In the genomic region with DNA sequence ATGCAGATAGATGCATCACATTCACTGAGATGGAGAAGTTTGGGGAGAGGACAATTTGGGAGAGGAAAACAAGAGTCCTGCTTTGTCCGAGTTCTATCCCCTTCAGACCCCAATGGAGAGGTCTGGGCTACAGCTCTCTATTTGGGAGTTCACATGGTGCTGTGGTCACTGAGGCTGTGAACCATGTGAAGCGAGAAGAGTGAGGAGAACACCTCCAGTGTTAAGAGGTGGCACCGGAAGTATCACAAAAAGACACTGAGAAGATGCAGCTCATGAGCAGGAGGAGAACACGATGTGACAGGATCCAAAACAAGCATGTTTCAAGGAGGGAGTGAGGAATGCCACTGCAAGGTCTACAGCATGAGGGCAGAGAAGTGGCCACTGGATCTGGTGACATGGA, we compare ENCODE assay signal across 18 cellular contexts. TPM values are rescaled to one million over a fixed set of nuclear protein-coding genes. Genes with fewer than 3 reads are reported as not detected.
DNase-seq lines count a peak whose midpoint lies in the region; ATAC-seq and TF ChIP-seq lines count a peak whose summit lies in the region.
"Had no signal": no experiment of that assay in that cellular context is flagged by ENCODE, and none has a peak within 500 bp of the region (broad histone marks: within the 10 kb centered on the region; RNA-seq: fewer than 3 reads in every experiment).

No MANE protein-coding gene starts in this region.

- no peak overlapping the region for H3K27ac Mint-ChIP-seq in activated CD4-positive, alpha-beta T cell treated with anti-CD3 and anti-CD28 coated beads, Interleukin-2, amount 10 ng/mL, durations not matched to agents 24 days and 14 days
- H3K27ac Mint-ChIP-seq in activated CD4-positive, alpha-beta T cell treated with anti-CD3 and anti-CD28 coated beads, Interleukin-2, amount 10 ng/mL, durations not matched to agents 7 days and 5 days = no peak overlapping the region
- no peak overlapping the region for H3K27ac Mint-ChIP-seq in central memory CD8-positive, alpha-beta T cell (ENCODE audit: low read depth)
- H3K27ac Mint-ChIP-seq in natural killer cell = no peak overlapping the region
- no peak overlapping the region for H3K27ac Mint-ChIP-seq in stimulated activated effector memory CD8-positive, alpha-beta T cell treated with anti-CD3 and anti-CD28 coated beads, Interleukin-12 subunit alpha, Interleukin-12 subunit beta, amount 100 ng/mL, for 72 hours
- H3K27ac Mint-ChIP-seq: CD4-positive, alpha-beta memory T cell had no signal

- H3K27me3 Mint-ChIP-seq in activated CD4-positive, alpha-beta T cell treated with anti-CD3 and anti-CD28 coated beads, Interleukin-2, amount 10 ng/mL, durations not matched to agents 24 days and 14 days = no peaks in the 10 kb centered on the region
- no peaks in the 10 kb centered on the region for H3K27me3 Mint-ChIP-seq in activated CD4-positive, alpha-beta T cell treated with anti-CD3 and anti-CD28 coated beads, Interleukin-2, amount 10 ng/mL, durations not matched to agents 7 days and 5 days
- no peaks in the 10 kb centered on the region for H3K27me3 Mint-ChIP-seq in central memory CD8-positive, alpha-beta T cell
- no peaks in the 10 kb centered on the region for H3K27me3 Mint-ChIP-seq in natural killer cell (ENCODE audit: low read depth in 2 of 2)
- H3K27me3 Mint-ChIP-seq: CD4-positive, alpha-beta memory T cell had no signal

- H3K36me3 Mint-ChIP-seq in activated CD4-positive, alpha-beta T cell treated with anti-CD3 and anti-CD28 coated beads, Interleukin-2, amount 10 ng/mL, durations not matched to agents 24 days and 14 days (ENCODE audit: low read depth) = peaks cover 54% of the 10 kb centered on the region
- peaks cover 57% of the 10 kb centered on the region for H3K36me3 Mint-ChIP-seq in activated CD4-positive, alpha-beta T cell treated with anti-CD3 and anti-CD28 coated beads, Interleukin-2, amount 10 ng/mL, durations not matched to agents 7 days and 5 days (ENCODE audit: low read depth)
- peaks cover 10% of the 10 kb centered on the region for H3K36me3 Mint-ChIP-seq in central memory CD8-positive, alpha-beta T cell (ENCODE audit: insufficient read depth)
- H3K36me3 Mint-ChIP-seq in natural killer cell = peaks cover 10% of the 10 kb centered on the region
- peaks cover 29% of the 10 kb centered on the region for H3K36me3 Mint-ChIP-seq in stimulated activated effector memory CD8-positive, alpha-beta T cell treated with anti-CD3 and anti-CD28 coated beads, Interleukin-12 subunit alpha, Interleukin-12 subunit beta, amount 100 ng/mL, for 72 hours

- POLR2A ChIA-PET in activated CD4-positive, alpha-beta T cell treated with anti-CD3 and anti-CD28 coated beads, Interleukin-2, amount 10 ng/mL, durations not matched to agents 7 days and 5 days (lab: Charles Lee) = no interaction called here

- peak; percentile 37 for DNase-seq in activated CD4-positive, alpha-beta T cell treated with anti-CD3 and anti-CD28 coated beads, Interleukin-2, amount 10 ng/mL, durations not matched to agents 24 days and 14 days
- no peak for DNase-seq in activated CD4-positive, alpha-beta T cell treated with anti-CD3 and anti-CD28 coated beads, Interleukin-2, amount 10 ng/mL, durations not matched to agents 7 days and 5 days
- no peak for DNase-seq in central memory CD8-positive, alpha-beta T cell (ENCODE audit: low spot score in 2 of 2)
- DNase-seq in natural killer cell (peak; percentile 70), NCI-H1105 (lab: John Stamatoyannopoulos, UW) (no peak), HK-2 (ENCODE audit: unreplicated experiment) (no peak)
- DNase-seq in stimulated activated effector memory CD8-positive, alpha-beta T cell treated with anti-CD3 and anti-CD28 coated beads, Interleukin-12 subunit alpha, Interleukin-12 subunit beta, amount 100 ng/mL, for 72 hours (ENCODE audit: low spot score in 2 of 2) = no peak
- DNase-seq: AML-193; Calu3; CD4-positive, alpha-beta memory T cell; DMS79 treated with DMSO at 0.1 percent for 48 hours; IMR-90 had no signal

- H3K9me3 Mint-ChIP-seq in activated CD4-positive, alpha-beta T cell treated with anti-CD3 and anti-CD28 coated beads, Interleukin-2, amount 10 ng/mL, durations not matched to agents 24 days and 14 days = peaks cover 21% of the 10 kb centered on the region
- peaks cover 38% of the 10 kb centered on the region for H3K9me3 Mint-ChIP-seq in activated CD4-positive, alpha-beta T cell treated with anti-CD3 and anti-CD28 coated beads, Interleukin-2, amount 10 ng/mL, durations not matched to agents 7 days and 5 days
- H3K9me3 Mint-ChIP-seq in central memory CD8-positive, alpha-beta T cell = no peaks in the 10 kb centered on the region
- peaks cover 0 to 2% of the 10 kb centered on the region in 2 donors for H3K9me3 Mint-ChIP-seq in natural killer cell
- peaks cover 15% of the 10 kb centered on the region for H3K9me3 Mint-ChIP-seq in stimulated activated effector memory CD8-positive, alpha-beta T cell treated with anti-CD3 and anti-CD28 coated beads, Interleukin-12 subunit alpha, Interleukin-12 subunit beta, amount 100 ng/mL, for 72 hours

- intact Hi-C loops in activated CD4-positive, alpha-beta T cell treated with anti-CD3 and anti-CD28 coated beads, Interleukin-2, amount 10 ng/mL, durations not matched to agents 24 days and 14 days (cut with micrococcal nuclease) = no loop called here
- intact Hi-C loops in natural killer cell (cut with micrococcal nuclease) = loop anchor here (2.0 to 5.0 kb wide), 3 partner anchors 15 to 36 kb away; no protein-coding TSS in a partner anchor

- CTCF ChIA-PET in activated CD4-positive, alpha-beta T cell treated with anti-CD3 and anti-CD28 coated beads, Interleukin-2, amount 10 ng/mL, durations not matched to agents 7 days and 5 days (lab: Charles Lee) = interaction anchor here (1.1 kb wide), 1 partner anchor 13 kb away, joined by 4 read pairs; no protein-coding TSS in a partner anchor

- no peak overlapping the region for H3K4me3 Mint-ChIP-seq in activated CD4-positive, alpha-beta T cell treated with anti-CD3 and anti-CD28 coated beads, Interleukin-2, amount 10 ng/mL, durations not matched to agents 24 days and 14 days
- H3K4me3 Mint-ChIP-seq in activated CD4-positive, alpha-beta T cell treated with anti-CD3 and anti-CD28 coated beads, Interleukin-2, amount 10 ng/mL, durations not matched to agents 7 days and 5 days = no peak overlapping the region
- no peak overlapping the region for H3K4me3 Mint-ChIP-seq in central memory CD8-positive, alpha-beta T cell
- no peak overlapping the region for H3K4me3 Mint-ChIP-seq in natural killer cell
- H3K4me3 Mint-ChIP-seq in stimulated activated effector memory CD8-positive, alpha-beta T cell treated with anti-CD3 and anti-CD28 coated beads, Interleukin-12 subunit alpha, Interleukin-12 subunit beta, amount 100 ng/mL, for 72 hours = no peak overlapping the region
- H3K4me3 Mint-ChIP-seq: CD4-positive, alpha-beta memory T cell had no signal

- peak; percentile 92 for ATAC-seq in central memory CD8-positive, alpha-beta T cell (replicated peaks; ENCODE audit: extremely low read depth, poor library complexity, severe bottlenecking)
- ATAC-seq in natural killer cell (peak; percentile 77 to 93 (median 90)), HG03045 (IDR thresholded peaks at IDR 0.05; ENCODE audit: unreplicated experiment) (no peak)
- ATAC-seq in stimulated activated effector memory CD8-positive, alpha-beta T cell treated with anti-CD3 and anti-CD28 coated beads, Interleukin-12 subunit alpha, Interleukin-12 subunit beta, amount 100 ng/mL, for 72 hours = peak; percentile 36
- ATAC-seq: A549, GM12878, K562 had no signal

- TF ChIP-seq CTCF in natural killer cell (IDR thresholded peaks at IDR 0.05) = no peak

- peaks cover 13% of the 10 kb centered on the region for H3K4me1 Mint-ChIP-seq in activated CD4-positive, alpha-beta T cell treated with anti-CD3 and anti-CD28 coated beads, Interleukin-2, amount 10 ng/mL, durations not matched to agents 24 days and 14 days
- peaks cover 24% of the 10 kb centered on the region for H3K4me1 Mint-ChIP-seq in activated CD4-positive, alpha-beta T cell treated with anti-CD3 and anti-CD28 coated beads, Interleukin-2, amount 10 ng/mL, durations not matched to agents 7 days and 5 days
- H3K4me1 Mint-ChIP-seq in central memory CD8-positive, alpha-beta T cell = peaks cover 35% of the 10 kb centered on the region
- H3K4me1 Mint-ChIP-seq in natural killer cell = peaks cover 35 to 49% of the 10 kb centered on the region in 2 donors
- peaks cover 31% of the 10 kb centered on the region for H3K4me1 Mint-ChIP-seq in stimulated activated effector memory CD8-positive, alpha-beta T cell treated with anti-CD3 and anti-CD28 coated beads, Interleukin-12 subunit alpha, Interleukin-12 subunit beta, amount 100 ng/mL, for 72 hours

RNA-seq across cellular contexts. Expression of a gene that starts 39.7 kb away (rescaled TPM):
- total RNA-seq in activated CD4-positive, alpha-beta T cell treated with anti-CD3 and anti-CD28 coated beads, Interleukin-2, amount 10 ng/mL, durations not matched to agents 24 days and 14 days = 32.6 and 36.8 TPM in 2 replicates
- 10 to 100 TPM; 73.4 to 77.6 TPM for total RNA-seq in activated CD4-positive, alpha-beta T cell treated with anti-CD3 and anti-CD28 coated beads, Interleukin-2, amount 10 ng/mL, durations not matched to agents 7 days and 5 days
- total RNA-seq in natural killer cell = 100 to 1,000 TPM; 254 to 364 (median 348) TPM
- total RNA-seq: Calu3, HT1080, IMR-90 had no signal

RNA-seq across cellular contexts. Expression of a gene that starts 58.3 kb away (rescaled TPM):
- total RNA-seq in activated CD4-positive, alpha-beta T cell treated with anti-CD3 and anti-CD28 coated beads, Interleukin-2, amount 10 ng/mL, durations not matched to agents 24 days and 14 days = 3.7 and 4.5 TPM in 2 replicates
- 1 to 10 TPM; 6.2 to 7.1 TPM for total RNA-seq in activated CD4-positive, alpha-beta T cell treated with anti-CD3 and anti-CD28 coated beads, Interleukin-2, amount 10 ng/mL, durations not matched to agents 7 days and 5 days
- 1 to 10 TPM in 2 of 3 donors, under 1 TPM in 1; 0.84 to 6.3 (median 1.4) TPM for total RNA-seq in natural killer cell
- total RNA-seq: Calu3, G401, HT1080, IMR-90 had no signal

Comparison
In these comparisons a context has a peak if more than half of its experiments do, and no peak if none do; other contexts are left out.
1. DNase-seq: peak in activated CD4-positive, alpha-beta T cell treated with anti-CD3 and anti-CD28 coated beads, Interleukin-2, amount 10 ng/mL, durations not matched to agents 24 days and 14 days (single experiment) and natural killer cell (single experiment); none in activated CD4-positive, alpha-beta T cell treated with anti-CD3 and anti-CD28 coated beads, Interleukin-2, amount 10 ng/mL, durations not matched to agents 7 days and 5 days (single experiment), central memory CD8-positive, alpha-beta T cell (0 of 2), stimulated activated effector memory CD8-positive, alpha-beta T cell treated with anti-CD3 and anti-CD28 coated beads, Interleukin-12 subunit alpha, Interleukin-12 subunit beta, amount 100 ng/mL, for 72 hours (0 of 2), NCI-H1105 (single experiment) and HK-2 (single experiment).